In the genomic region with DNA sequence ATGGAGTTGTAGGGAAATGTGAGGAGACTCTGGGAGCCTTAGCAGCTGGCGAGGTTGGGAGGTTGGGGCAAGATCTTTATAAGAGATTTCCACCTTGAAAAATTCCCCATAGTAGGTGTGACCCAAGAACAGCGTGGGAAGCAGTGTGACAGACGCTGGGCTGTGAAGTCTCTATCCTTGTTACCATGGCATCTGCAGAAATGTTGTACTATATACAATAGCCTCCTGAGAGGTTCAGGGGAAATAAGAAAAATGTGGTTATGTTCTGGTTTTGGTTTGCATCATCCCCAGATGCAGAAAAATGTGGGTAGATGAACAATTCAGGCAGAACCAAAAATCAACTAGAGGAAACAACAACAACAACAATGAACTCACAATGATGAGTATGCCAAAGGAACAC, we compare ENCODE assay signal across 14 cellular contexts.
DNase-seq lines count a peak whose midpoint lies in the region; ATAC-seq lines count a peak whose summit lies in the region.
"Had no signal": no experiment of that assay in that cellular context is flagged by ENCODE, and none has a peak within 500 bp of the region (broad histone marks: within the 10 kb centered on the region; RNA-seq: fewer than 3 reads in every experiment).

No MANE protein-coding gene starts in this region.

- H3K27me3 ChIP-seq in H7 (ENCODE audit: control insufficient read depth, insufficient read depth, low read length) = no peaks in the 10 kb centered on the region
- H3K27me3 ChIP-seq: cardiac muscle cell had no signal

- no peaks in the 10 kb centered on the region for H3K36me3 ChIP-seq in H7 (replicated peaks; ENCODE audit: control insufficient read depth, insufficient read depth, low read length)
- H3K36me3 ChIP-seq: cardiac muscle cell, thoracic aorta had no signal

- DNase-seq in stimulated activated CD4-positive, alpha-beta T cell treated with anti-CD3 and anti-CD28 coated beads, Interleukin-2, amount 100 ng/mL, for 24 hours = no peak
- DNase-seq in H7 (no peak), Kasumi-1 (lab: John Stamatoyannopoulos, UW) (no peak), middle frontal gyrus (ENCODE audit: extremely low spot score, low spot score) (no peak)
- DNase-seq: AML-193, mucosa of descending colon, retina had no signal

- ATAC-seq in GM18498 (IDR thresholded peaks at IDR 0.05; ENCODE audit: unreplicated experiment) (peak; percentile 79), GM19372 (IDR thresholded peaks at IDR 0.05; ENCODE audit: low read depth, unreplicated experiment) (peak; percentile 79), HG02642 (IDR thresholded peaks at IDR 0.05; ENCODE audit: poor library complexity, unreplicated experiment) (peak; percentile 86), HG03342 (IDR thresholded peaks at IDR 0.05; ENCODE audit: unreplicated experiment) (peak; percentile 87)
- ATAC-seq: activated CD4-positive, CD25-positive, alpha-beta regulatory T cell treated with anti-CD3 and anti-CD28 coated beads, Interleukin-2, amount 50 U/mL, for 24 hours; mucosa of descending colon had no signal

- no peak overlapping the region for H3K4me3 ChIP-seq in H7 (ENCODE audit: insufficient read depth, low read depth, low read length)
- H3K4me3 ChIP-seq: cardiac muscle cell, mucosa of descending colon, thoracic aorta had no signal
